Comparison of ENCODE assay signal across 20 cellular contexts in genomic region chr1:65942476-65942875, GRCh38.
DNase-seq lines count a peak whose midpoint lies in the region; ATAC-seq and TF ChIP-seq lines count a peak whose summit lies in the region.
"Had no signal": no experiment of that assay in that cellular context is flagged by ENCODE, and none has a peak within 500 bp of the region (broad histone marks: within the 10 kb centered on the region; RNA-seq: fewer than 3 reads in every experiment).

No MANE protein-coding gene starts in this region.

- CTCF ChIA-PET in CD4-positive, alpha-beta memory T cell (lab: Charles Lee; ENCODE audit: partially characterized antibody): interaction anchor here (1.0 to 1.3 kb wide), 2 partner anchors 11 to 300 kb away, joined by 3 read pairs; no protein-coding TSS in a partner anchor

- 0 out of 2 replicates have a peak overlapping the region, but pooled peaks have one; percentile 7 for H3K4me2 ChIP-seq in DOHH2 (ENCODE audit: low read length)
- H3K4me2 ChIP-seq: GM23338 had no signal

- H3K9me2 ChIP-seq in DOHH2 (replicated peaks; ENCODE audit: control insufficient read depth, low read length): no peaks in the 10 kb centered on the region

- intact Hi-C loops in colonic mucosa (cut with DNase I) (no loop called here), thyroid gland (cut with DNase I) (no loop called here)
- intact Hi-C loops in CD4-positive, alpha-beta memory T cell (cut with micrococcal nuclease): no loop called here

- TF ChIP-seq CTCF in DOHH2 (IDR thresholded peaks at IDR 0.05; ENCODE audit: low read depth, low read length, poor library complexity, severe bottlenecking) (no peak), colonic mucosa (IDR thresholded peaks at IDR 0.05) (no peak), thyroid gland (IDR thresholded peaks at IDR 0.05) (no peak)

- no peak overlapping the region for H3K4me3 Mint-ChIP-seq in CD4-positive, alpha-beta memory T cell
- H3K4me3 Mint-ChIP-seq: B cell; CD4-positive, alpha-beta T cell; GM23338; IgD-negative memory B cell had no signal

- H3K27me3 Mint-ChIP-seq in CD4-positive, alpha-beta memory T cell: peaks cover 4 to 9% of the 10 kb centered on the region in 2 donors
- H3K27me3 Mint-ChIP-seq: B cell had no signal

- H3K4me1 ChIP-seq in DOHH2 (ENCODE audit: control insufficient read depth, low read length) (peaks cover 17% of the 10 kb centered on the region), colonic mucosa (no peaks in the 10 kb centered on the region), thyroid gland (no peaks in the 10 kb centered on the region)
- no peaks in the 10 kb centered on the region for H3K4me1 ChIP-seq in CD4-positive, alpha-beta memory T cell (ENCODE audit: insufficient read depth, low read length)

- H3K36me3 Mint-ChIP-seq in CD4-positive, alpha-beta memory T cell: no peaks in the 10 kb centered on the region
- H3K36me3 Mint-ChIP-seq: IgD-negative memory B cell had no signal

- peak; percentile 70 for ATAC-seq in GM18873 (IDR thresholded peaks at IDR 0.05; ENCODE audit: low FRiP score, unreplicated experiment)
- ATAC-seq in HG02642 (IDR thresholded peaks at IDR 0.05; ENCODE audit: poor library complexity, unreplicated experiment): peak; percentile 67
- ATAC-seq in HG03354 (IDR thresholded peaks at IDR 0.05; ENCODE audit: poor library complexity, severe bottlenecking, unreplicated experiment): peak; percentile 58
- ATAC-seq: GM23338 had no signal

- H3K4me1 Mint-ChIP-seq in CD4-positive, alpha-beta memory T cell: no peaks in the 10 kb centered on the region
- H3K4me1 Mint-ChIP-seq: B cell, GM23338, IgD-negative memory B cell had no signal

- POLR2A ChIA-PET in CD4-positive, alpha-beta memory T cell (lab: Charles Lee; ENCODE audit: partially characterized antibody): no interaction called here

- DNase-seq in superior temporal gyrus (ENCODE audit: extremely low spot score) (no peak), colonic mucosa (no peak), thyroid gland (no peak)
- no peak for DNase-seq in CD4-positive, alpha-beta memory T cell
- DNase-seq: 8988T; ACHN; C1 segment of cervical spinal cord; CD4-positive, alpha-beta T cell; COR-L47; DND-41; GF-D8; H7; KG1 had no signal

- H3K27ac ChIP-seq in DOHH2 (ENCODE audit: low read depth, low read length): no peak overlapping the region
- no peak overlapping the region for H3K27ac ChIP-seq in colonic mucosa
- H3K27ac ChIP-seq in thyroid gland: no peak overlapping the region
- no peak overlapping the region for H3K27ac ChIP-seq in CD4-positive, alpha-beta memory T cell (ENCODE audit: low read depth, low read length)

- H3F3A ChIP-seq in DOHH2 (ENCODE audit: control insufficient read depth, insufficient read depth): no peaks in the 10 kb centered on the region

- H3K27me3 ChIP-seq in DOHH2 (ENCODE audit: control insufficient read depth, low read length) (no peaks in the 10 kb centered on the region), colonic mucosa (no peaks in the 10 kb centered on the region), thyroid gland (no peaks in the 10 kb centered on the region)
- no peaks in the 10 kb centered on the region for H3K27me3 ChIP-seq in CD4-positive, alpha-beta memory T cell (ENCODE audit: insufficient read depth, low read length)

- no peaks in the 10 kb centered on the region for H3K9me3 ChIP-seq in DOHH2 (ENCODE audit: control insufficient read depth, insufficient read depth, low read length)
- no peaks in the 10 kb centered on the region for H3K9me3 ChIP-seq in colonic mucosa
- no peaks in the 10 kb centered on the region for H3K9me3 ChIP-seq in thyroid gland
- no peaks in the 10 kb centered on the region for H3K9me3 ChIP-seq in CD4-positive, alpha-beta memory T cell (ENCODE audit: control insufficient read depth in 1 of 2, low read length in 2 of 2)

- H3K9me3 Mint-ChIP-seq in CD4-positive, alpha-beta memory T cell: peaks cover 0 to 3% (median 0%) of the 10 kb centered on the region in 8 donors
- H3K9me3 Mint-ChIP-seq: CD4-positive, alpha-beta T cell; GM23338 had no signal

- H3K36me3 ChIP-seq in DOHH2 (ENCODE audit: control insufficient read depth, low read length) (no peaks in the 10 kb centered on the region), colonic mucosa (no peaks in the 10 kb centered on the region), thyroid gland (no peaks in the 10 kb centered on the region)
- H3K36me3 ChIP-seq in CD4-positive, alpha-beta memory T cell (ENCODE audit: insufficient read depth, low read length): no peaks in the 10 kb centered on the region

- no peaks in the 10 kb centered on the region for H4K20me1 ChIP-seq in DOHH2 (ENCODE audit: control insufficient read depth, insufficient read depth, low read depth, low read length)

- no peaks in the 10 kb centered on the region for H3K79me2 ChIP-seq in DOHH2 (ENCODE audit: control insufficient read depth, low read length)

- H3K9ac ChIP-seq in colonic mucosa (ENCODE audit: low read depth in 2 of 2, low read length in 2 of 2): no peak overlapping the region

- no peak for TF ChIP-seq POLR2A in thyroid gland (IDR thresholded peaks at IDR 0.05)

- H3K27ac Mint-ChIP-seq in CD4-positive, alpha-beta memory T cell: no peak overlapping the region
- H3K27ac Mint-ChIP-seq: B cell; CD4-positive, alpha-beta T cell; GM23338; IgD-negative memory B cell had no signal

- no peak overlapping the region for H3K4me3 ChIP-seq in DOHH2 (ENCODE audit: low read length)
- no peak overlapping the region for H3K4me3 ChIP-seq in colonic mucosa
- H3K4me3 ChIP-seq in thyroid gland (replicated peaks in 1 of 3): no peak overlapping the region
- H3K4me3 ChIP-seq in CD4-positive, alpha-beta memory T cell (ENCODE audit: low read length in 2 of 2): no peak overlapping the region
- H3K4me3 ChIP-seq: GM23338 had no signal

- WGBS in thyroid gland, 2 donors: 18 to 25% methylated on average over 1 of the region's 1 CpG
